In genomic region chr11:2703487-2704141, GRCh38 we compare ENCODE assay signal across 1 cellular context.
TF ChIP-seq lines count a peak whose summit lies in the region.

No MANE protein-coding gene starts in this region.

TF ChIP-seq in HepG2, 621 proteins besides CTCF, POLR2A, EP300 and RAD21 (continued from another document):
- TF ChIP-seq ZNF503 (CRISPR knock-in tag; IDR thresholded peaks at IDR 0.05) (no peak), PHF5A (CRISPR knock-in tag; IDR thresholded peaks at IDR 0.05; ENCODE audit: low read depth, unreplicated experiment) (no peak)
